Comparison of ENCODE assay signal across 15 cellular contexts in the genomic region with DNA sequence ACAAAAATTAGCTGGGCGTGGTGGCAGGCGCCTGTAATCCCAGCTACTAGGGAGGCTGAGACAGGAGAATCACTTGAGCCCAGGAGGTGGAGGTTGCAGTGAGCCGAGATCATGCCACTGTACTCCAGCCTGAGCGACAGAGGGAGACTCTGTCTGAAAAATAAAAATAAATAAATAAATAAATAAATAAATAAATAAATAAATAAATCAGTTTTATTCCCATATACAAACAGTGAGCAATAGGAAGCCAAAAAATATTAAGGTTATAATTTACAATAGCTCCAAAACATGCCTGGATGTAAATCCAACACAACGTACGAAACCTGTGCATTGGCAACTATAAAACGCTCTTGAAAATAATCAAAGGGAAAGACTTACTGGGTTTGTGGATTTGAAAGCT. TPM values are rescaled to one million over a fixed set of nuclear protein-coding genes. Genes with fewer than 3 reads are reported as not detected.
DNase-seq lines count a peak whose midpoint lies in the region; ATAC-seq, FAIRE-seq and TF ChIP-seq lines count a peak whose summit lies in the region.
"Not testable (repeated sequence)": the region's sequence is repeated elsewhere in the genome, so short reads cannot be mapped to it uniquely, and the experiment has no call there.
"Had no signal": no experiment of that assay in that cellular context is flagged by ENCODE, and none has a peak within 500 bp of the region (broad histone marks: within the 10 kb centered on the region; RNA-seq: fewer than 3 reads in every experiment).

No MANE protein-coding gene starts in this region.

- H3K36me3 ChIP-seq in HEK293 (ENCODE audit: control insufficient read depth in 2 of 2, insufficient read depth in 1 of 2, low read length in 2 of 2) = not testable (repeated sequence)

- not testable (repeated sequence) for H3K4me3 ChIP-seq in A549; HEK293 (ENCODE audit: low read depth, low read length)

- 82% methylated on average over 7 of the region's 7 CpGs for WGBS in A549 (ENCODE audit: missing lambda C conversion rate)

- DNase-seq in A549 (ENCODE audit: low read depth in 1 of 2, low spot score in 1 of 2) = not testable (repeated sequence)
- DNase-seq in mesenteric fat pad (ENCODE audit: low spot score) = peak; percentile 26

- H3K9me3 ChIP-seq in A549 = peaks cover 18% of the 10 kb centered on the region; the same call in 2 of the 3 replicates
- H3K9me3 ChIP-seq in HEK293 (ENCODE audit: control insufficient read depth, insufficient read depth, low read depth, low read length) = not testable (repeated sequence)

- not testable (repeated sequence) for ATAC-seq in A549

- not testable (repeated sequence) for H3K4me2 ChIP-seq in A549

- TF ChIP-seq POLR2A in A549 (IDR thresholded peaks at IDR 0.05; ENCODE audit: low read length) = not testable (repeated sequence)

- TF ChIP-seq CTCF in A549 (IDR thresholded peaks at IDR 0.05); HEK293 (tag by site-specific recombination; IDR thresholded peaks at IDR 0.05): not testable (repeated sequence)

- CTCF ChIA-PET in A549 (lab: Yijun Ruan, JAX) (interaction anchor here (0.8 to 2.6 kb wide), 5 partner anchors 11 to 49 kb away, joined by 3 to 13 read pairs (median 3); no protein-coding TSS in a partner anchor), HEK293 (lab: Yijun Ruan, JAX) (interaction anchor here (0.7 kb wide), 1 partner anchor 58 kb away, joined by 3 read pairs; no protein-coding TSS in a partner anchor)

- H3K27ac ChIP-seq in A549; HEK293 (ENCODE audit: extremely low read depth, low read depth, low read length): not testable (repeated sequence)

- TF ChIP-seq RAD21 in A549 (conservative IDR thresholded peaks at IDR 0.05 in 1 of 2, IDR thresholded peaks at IDR 0.05 in 1 of 2) = not testable (repeated sequence)

- POLR2A ChIA-PET in A549 (lab: Yijun Ruan, JAX) = not testable (repeated sequence)
- POLR2A ChIA-PET in HEK293 (lab: Yijun Ruan, JAX) = interaction anchor here (0.5 to 0.6 kb wide), 2 partner anchors 19 to 134 kb away, joined by 4 read pairs; no protein-coding TSS in a partner anchor

- not testable (repeated sequence) for FAIRE-seq in A549 (lab: Jason Lieb, UNC)

- not testable (repeated sequence) for H3K4me1 ChIP-seq in A549; HEK293 (ENCODE audit: control insufficient read depth, insufficient read depth, low read length)

- TF ChIP-seq EP300 in A549 (IDR thresholded peaks at IDR 0.05) = not testable (repeated sequence)

TF ChIP-seq in A549, 52 proteins besides CTCF, POLR2A, EP300 and RAD21:
- peak; percentile 67 for TF ChIP-seq ZC3H11A (IDR thresholded peaks at IDR 0.05)

TF ChIP-seq in HEK293, 187 proteins besides CTCF, POLR2A, EP300 and RAD21 (continues in another document):
- 0 out of 2 replicates have a peak, but pooled peaks have one; percentile 55 for TF ChIP-seq ZNF558 (tag by site-specific recombination; IDR thresholded peaks at IDR 0.05)
- TF ChIP-seq OVOL3 (tag by site-specific recombination; IDR thresholded peaks at IDR 0.05) = peak; percentile 17; the same call in 1 of the 2 replicates
- TF ChIP-seq ZXDB (tag by site-specific recombination; IDR thresholded peaks at IDR 0.05) = peak; percentile 50; the same call in 1 of the 2 replicates
- TF ChIP-seq ZNF654 (tag by site-specific recombination; IDR thresholded peaks at IDR 0.05; ENCODE audit: low read depth) = peak; percentile 11; the same call in 1 of the 2 replicates
- TF ChIP-seq ZNF266 (tag by site-specific recombination; IDR thresholded peaks at IDR 0.05; ENCODE audit: low read depth) = 0 out of 2 replicates have a peak, but pooled peaks have one; percentile 48
- TF ChIP-seq ZBTB8A (tag by site-specific recombination; IDR thresholded peaks at IDR 0.05) = peak; percentile 71
- peak; percentile 55; the same call in 1 of the 2 replicates for TF ChIP-seq ZNF433 (tag by site-specific recombination; IDR thresholded peaks at IDR 0.05; ENCODE audit: low read depth)
- 0 out of 2 replicates have a peak, but pooled peaks have one; percentile 51 for TF ChIP-seq ZNF664 (tag by site-specific recombination; IDR thresholded peaks at IDR 0.05)
- TF ChIP-seq ZBTB21 (tag by site-specific recombination; IDR thresholded peaks at IDR 0.05) = peak; percentile 35; the same call in 1 of the 2 replicates
- TF ChIP-seq ZNF560 (tag by site-specific recombination; IDR thresholded peaks at IDR 0.05; ENCODE audit: borderline replicate concordance) = peak; percentile 19; the same call in 1 of the 2 replicates
- TF ChIP-seq ZNF623 (tag by site-specific recombination; IDR thresholded peaks at IDR 0.05) = peak; percentile 78
- TF ChIP-seq ZNF426 (tag by site-specific recombination; IDR thresholded peaks at IDR 0.05) = peak; percentile 88
- TF ChIP-seq, protein P1, sequence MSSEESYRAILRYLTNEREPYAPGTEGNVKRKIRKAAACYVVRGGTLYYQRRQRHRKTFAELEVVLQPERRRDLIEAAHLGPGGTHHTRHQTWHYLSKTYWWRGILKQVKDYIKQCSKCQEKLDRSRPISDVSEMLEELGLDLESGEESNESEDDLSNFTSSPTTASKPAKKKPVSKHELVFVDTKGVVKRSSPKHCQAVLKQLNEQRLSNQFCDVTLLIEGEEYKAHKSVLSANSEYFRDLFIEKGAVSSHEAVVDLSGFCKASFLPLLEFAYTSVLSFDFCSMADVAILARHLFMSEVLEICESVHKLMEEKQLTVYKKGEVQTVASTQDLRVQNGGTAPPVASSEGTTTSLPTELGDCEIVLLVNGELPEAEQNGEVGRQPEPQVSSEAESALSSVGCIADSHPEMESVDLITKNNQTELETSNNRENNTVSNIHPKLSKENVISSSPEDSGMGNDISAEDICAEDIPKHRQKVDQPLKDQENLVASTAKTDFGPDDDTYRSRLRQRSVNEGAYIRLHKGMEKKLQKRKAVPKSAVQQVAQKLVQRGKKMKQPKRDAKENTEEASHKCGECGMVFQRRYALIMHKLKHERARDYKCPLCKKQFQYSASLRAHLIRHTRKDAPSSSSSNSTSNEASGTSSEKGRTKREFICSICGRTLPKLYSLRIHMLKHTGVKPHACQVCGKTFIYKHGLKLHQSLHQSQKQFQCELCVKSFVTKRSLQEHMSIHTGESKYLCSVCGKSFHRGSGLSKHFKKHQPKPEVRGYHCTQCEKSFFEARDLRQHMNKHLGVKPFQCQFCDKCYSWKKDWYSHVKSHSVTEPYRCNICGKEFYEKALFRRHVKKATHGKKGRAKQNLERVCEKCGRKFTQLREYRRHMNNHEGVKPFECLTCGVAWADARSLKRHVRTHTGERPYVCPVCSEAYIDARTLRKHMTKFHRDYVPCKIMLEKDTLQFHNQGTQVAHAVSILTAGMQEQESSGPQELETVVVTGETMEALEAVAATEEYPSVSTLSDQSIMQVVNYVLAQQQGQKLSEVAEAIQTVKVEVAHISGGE (tag by site-specific recombination; conservative IDR thresholded peaks at IDR 0.05; ENCODE audit: low read depth) = peak; percentile 64
- peak; percentile 64; the same call in 1 of the 2 replicates for TF ChIP-seq ZNF140 (tag by site-specific recombination; IDR thresholded peaks at IDR 0.05)
- TF ChIP-seq ZNF530 (tag by site-specific recombination; IDR thresholded peaks at IDR 0.05; ENCODE audit: low read depth) = 0 out of 2 replicates have a peak, but pooled peaks have one; percentile 13
- TF ChIP-seq, protein P2, sequence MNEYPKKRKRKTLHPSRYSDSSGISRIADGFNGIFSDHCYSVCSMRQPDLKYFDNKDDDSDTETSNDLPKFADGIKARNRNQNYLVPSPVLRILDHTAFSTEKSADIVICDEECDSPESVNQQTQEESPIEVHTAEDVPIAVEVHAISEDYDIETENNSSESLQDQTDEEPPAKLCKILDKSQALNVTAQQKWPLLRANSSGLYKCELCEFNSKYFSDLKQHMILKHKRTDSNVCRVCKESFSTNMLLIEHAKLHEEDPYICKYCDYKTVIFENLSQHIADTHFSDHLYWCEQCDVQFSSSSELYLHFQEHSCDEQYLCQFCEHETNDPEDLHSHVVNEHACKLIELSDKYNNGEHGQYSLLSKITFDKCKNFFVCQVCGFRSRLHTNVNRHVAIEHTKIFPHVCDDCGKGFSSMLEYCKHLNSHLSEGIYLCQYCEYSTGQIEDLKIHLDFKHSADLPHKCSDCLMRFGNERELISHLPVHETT (tag by site-specific recombination; IDR thresholded peaks at IDR 0.05) = peak; percentile 59; the same call in 1 of the 2 replicates
- TF ChIP-seq ZNF394 (tag by site-specific recombination; IDR thresholded peaks at IDR 0.05; ENCODE audit: borderline replicate concordance) = peak; percentile 94

RNA-seq across cellular contexts. Expression of a gene that starts 21.2 kb away (rescaled TPM):
- polyA plus RNA-seq in A549 (2011; rRNA removed) = 3.8 and 4.4 TPM in 2 replicates
- 17.0 and 25.0 TPM in 2 replicates for polyA plus RNA-seq in A549 (2012; cell fraction: cytosol; rRNA removed)
- 45.2 and 46.5 TPM in 2 replicates for polyA plus RNA-seq in A549 (2012; cell fraction: nucleus; rRNA removed)
- polyA plus RNA-seq in A549 (2017; fragmentation: RNase III; extraction: RNeasy Plus Mini Kit Qiagen cat#74134 plus additional on column Dnase treatment) = 10.3 to 11.3 TPM (median 11.2 TPM) in 3 replicates
- 1.6 and 3.0 TPM in 2 replicates for polyA minus RNA-seq in A549 (2011; rRNA and poly(A)+ RNA removed)
- total RNA-seq in mesenteric fat pad = 124 TPM

RNA-seq across cellular contexts. Expression of a gene that starts 30.8 kb away (rescaled TPM):
- polyA plus RNA-seq in A549 (2011; rRNA removed) = 0.03 TPM in 1 of 2 replicates, not detected in the other
- 0.01 TPM in 1 of 2 replicates, not detected in the other for polyA plus RNA-seq in A549 (2012; cell fraction: cytosol; rRNA removed)
- 0.11 and 0.12 TPM in 2 replicates for polyA plus RNA-seq in A549 (2012; cell fraction: nucleus; rRNA removed)
- 0.06 to 0.08 TPM (median 0.07 TPM) in 3 replicates for polyA plus RNA-seq in A549 (2017; fragmentation: RNase III; extraction: RNeasy Plus Mini Kit Qiagen cat#74134 plus additional on column Dnase treatment)
- not detected in 2 replicates for polyA minus RNA-seq in A549 (2011; rRNA and poly(A)+ RNA removed)
- not detected for total RNA-seq in mesenteric fat pad
- total RNA-seq: A172; A673; Caco-2; Calu3; CD4-positive, alpha-beta memory T cell; CD4-positive, alpha-beta T cell; CD8-positive, alpha-beta T cell; Daoy had no signal
- polyA plus RNA-seq: AG04450; BJ; CD14-positive monocyte; CD4-positive, alpha-beta memory T cell; CD8-positive, alpha-beta memory T cell had no signal
